1 cellular context compared by ENCODE assay signal in the genomic region with DNA sequence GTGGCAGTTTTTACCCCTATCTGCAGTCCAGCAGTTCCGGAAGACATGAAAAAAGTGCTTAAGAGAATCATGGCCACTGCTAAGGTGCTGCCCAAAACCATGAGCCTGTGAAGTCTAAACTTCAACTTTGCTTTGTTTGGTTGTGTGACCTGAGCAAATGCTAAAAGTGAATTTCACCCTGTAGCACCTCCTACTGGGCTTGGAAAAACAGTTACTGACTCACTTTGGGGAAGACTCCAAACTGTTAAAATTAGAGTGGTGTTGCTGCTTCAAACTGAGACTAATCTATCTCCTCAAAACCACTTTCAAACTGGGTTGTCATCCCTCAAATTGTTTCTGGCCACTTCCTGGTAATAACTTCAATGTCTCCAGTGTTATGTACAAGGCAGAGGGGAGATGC.
TF ChIP-seq lines count a peak whose summit lies in the region.

No MANE protein-coding gene starts in this region.

TF ChIP-seq in IMR-90, 13 proteins besides CTCF, POLR2A, EP300 and RAD21:
- TF ChIP-seq MAZ (IDR thresholded peaks at IDR 0.05; ENCODE audit: borderline replicate concordance, low read depth, low read length) (no peak), BHLHE40 (IDR thresholded peaks at IDR 0.05; ENCODE audit: low read depth, low read length) (no peak), RCOR1 (IDR thresholded peaks at IDR 0.05; ENCODE audit: insufficient replicate concordance, low read length) (no peak), MAFK (IDR thresholded peaks at IDR 0.05; ENCODE audit: low read depth, low read length) (no peak), MXI1 (IDR thresholded peaks at IDR 0.05; ENCODE audit: borderline replicate concordance, low read depth, low read length) (no peak), NFE2L2 (IDR thresholded peaks at IDR 0.05; ENCODE audit: low read depth, low read length) (no peak), FOS (IDR thresholded peaks at IDR 0.05; ENCODE audit: low read depth, low read length) (no peak), SMC3 (IDR thresholded peaks at IDR 0.05; ENCODE audit: low read depth, low read length) (no peak), CEBPB (IDR thresholded peaks at IDR 0.05; ENCODE audit: low read depth, low read length) (no peak), RFX5 (IDR thresholded peaks at IDR 0.05; ENCODE audit: low read depth, low read length) (no peak), CHD1 (IDR thresholded peaks at IDR 0.05; ENCODE audit: low read depth, low read length) (no peak)
- TF ChIP-seq, protein P1, sequence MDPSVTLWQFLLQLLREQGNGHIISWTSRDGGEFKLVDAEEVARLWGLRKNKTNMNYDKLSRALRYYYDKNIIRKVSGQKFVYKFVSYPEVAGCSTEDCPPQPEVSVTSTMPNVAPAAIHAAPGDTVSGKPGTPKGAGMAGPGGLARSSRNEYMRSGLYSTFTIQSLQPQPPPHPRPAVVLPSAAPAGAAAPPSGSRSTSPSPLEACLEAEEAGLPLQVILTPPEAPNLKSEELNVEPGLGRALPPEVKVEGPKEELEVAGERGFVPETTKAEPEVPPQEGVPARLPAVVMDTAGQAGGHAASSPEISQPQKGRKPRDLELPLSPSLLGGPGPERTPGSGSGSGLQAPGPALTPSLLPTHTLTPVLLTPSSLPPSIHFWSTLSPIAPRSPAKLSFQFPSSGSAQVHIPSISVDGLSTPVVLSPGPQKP (IDR thresholded peaks at IDR 0.05; ENCODE audit: borderline replicate concordance, low read depth, low read length), result no peak
- TF ChIP-seq, protein P2, sequence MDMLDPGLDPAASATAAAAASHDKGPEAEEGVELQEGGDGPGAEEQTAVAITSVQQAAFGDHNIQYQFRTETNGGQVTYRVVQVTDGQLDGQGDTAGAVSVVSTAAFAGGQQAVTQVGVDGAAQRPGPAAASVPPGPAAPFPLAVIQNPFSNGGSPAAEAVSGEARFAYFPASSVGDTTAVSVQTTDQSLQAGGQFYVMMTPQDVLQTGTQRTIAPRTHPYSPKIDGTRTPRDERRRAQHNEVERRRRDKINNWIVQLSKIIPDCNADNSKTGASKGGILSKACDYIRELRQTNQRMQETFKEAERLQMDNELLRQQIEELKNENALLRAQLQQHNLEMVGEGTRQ (IDR thresholded peaks at IDR 0.05; ENCODE audit: low read depth, low read length), result no peak
